In the genomic region with DNA sequence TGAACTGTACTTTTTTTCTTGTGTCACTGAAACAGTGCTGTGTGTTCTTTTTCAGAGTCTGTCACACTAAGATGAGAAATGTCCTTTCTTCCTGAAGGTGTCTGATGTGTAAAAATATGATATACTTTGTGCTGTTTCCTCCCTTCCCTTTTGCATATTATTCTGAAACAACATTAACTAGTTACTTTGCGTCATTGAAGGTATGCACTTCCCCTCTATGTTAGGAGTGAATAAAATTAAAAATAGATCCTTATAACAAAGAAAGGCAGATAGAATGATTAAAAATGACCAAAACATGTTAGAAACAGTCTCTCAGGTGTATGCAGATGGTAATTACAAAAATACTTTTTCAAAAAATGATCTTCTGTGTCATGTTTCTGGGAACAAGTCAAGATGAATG, we compare ENCODE assay signal across 11 cellular contexts. TPM values are rescaled to one million over a fixed set of nuclear protein-coding genes. Genes with fewer than 3 reads are reported as not detected.
DNase-seq lines count a peak whose midpoint lies in the region; ATAC-seq, FAIRE-seq and TF ChIP-seq lines count a peak whose summit lies in the region.
"Had no signal": no experiment of that assay in that cellular context is flagged by ENCODE, and none has a peak within 500 bp of the region (broad histone marks: within the 10 kb centered on the region; RNA-seq: fewer than 3 reads in every experiment).

No MANE protein-coding gene starts in this region.

- no peaks in the 10 kb centered on the region for H3F3A ChIP-seq in GM23338 (replicated peaks; ENCODE audit: low read depth)
- peaks cover 24% of the 10 kb centered on the region for H3F3A ChIP-seq in SU-DHL-6 (ENCODE audit: insufficient read depth)

- FAIRE-seq in islet of Langerhans (lab: Jason Lieb, UNC) = peak; percentile 30

- H3K4me1 ChIP-seq in GM23338 (ENCODE audit: insufficient read depth) = peaks cover 21% of the 10 kb centered on the region

- H4K20me1 ChIP-seq in GM23338 (replicated peaks; ENCODE audit: insufficient read depth) (peaks cover 20% of the 10 kb centered on the region), SU-DHL-6 (ENCODE audit: low read depth, low read length) (no peaks in the 10 kb centered on the region)

- peak overlapping the region; percentile 95 for H3K4me2 ChIP-seq in GM23338
- H3K4me2 ChIP-seq in SU-DHL-6 (ENCODE audit: low read depth, low read length, poor library complexity, severe bottlenecking) = peak overlapping the region; percentile 76

- H3K79me2 ChIP-seq in GM23338 (replicated peaks; ENCODE audit: insufficient read depth) = peaks cover 35% of the 10 kb centered on the region
- H3K79me2 ChIP-seq in SU-DHL-6 (ENCODE audit: insufficient read depth, low read length) = peaks cover 74% of the 10 kb centered on the region

- peaks cover 30% of the 10 kb centered on the region for H3K36me3 Mint-ChIP-seq in GM23338 (ENCODE audit: low read depth)
- peaks cover 26 to 33% of the 10 kb centered on the region in 2 donors for H3K36me3 Mint-ChIP-seq in stimulated activated naive B cell treated with anti-CD40 and anti-IgM and Interleukin-4, amounts not matched to agents 10 μg/mL and 1 μg/mL and 100 μg/mL, for 72 hours

- H3K9me3 ChIP-seq in SU-DHL-6 (ENCODE audit: insufficient read depth, low read length) = no peaks in the 10 kb centered on the region
- H3K9me3 ChIP-seq: SJSA1 had no signal

- peak overlapping the region; percentile 87 for H3K9ac ChIP-seq in SU-DHL-6 (ENCODE audit: low read length)

- H3K27me3 ChIP-seq in GM23338 (ENCODE audit: insufficient read depth) (no peaks in the 10 kb centered on the region), SU-DHL-6 (ENCODE audit: low read length) (no peaks in the 10 kb centered on the region)
- H3K27me3 ChIP-seq: SJSA1 had no signal

- H3K27me3 Mint-ChIP-seq in GM23338 (ENCODE audit: insufficient read depth, low read depth, poor library complexity) = peaks cover 7% of the 10 kb centered on the region
- no peaks in the 10 kb centered on the region for H3K27me3 Mint-ChIP-seq in stimulated activated naive B cell treated with anti-CD40 and anti-IgM and Interleukin-4, amounts not matched to agents 10 μg/mL and 1 μg/mL and 100 μg/mL, for 72 hours
- H3K27me3 Mint-ChIP-seq: activated T-helper 17 cell treated with anti-CD3 and anti-CD28 coated beads, Interleukin-2, amount 50 U/mL, for 72 hours had no signal

- no peak overlapping the region for H3K27ac Mint-ChIP-seq in GM23338
- no peak overlapping the region for H3K27ac Mint-ChIP-seq in stimulated activated naive B cell treated with anti-CD40 and anti-IgM and Interleukin-4, amounts not matched to agents 10 μg/mL and 1 μg/mL and 100 μg/mL, for 72 hours
- H3K27ac Mint-ChIP-seq: activated T-helper 17 cell treated with anti-CD3 and anti-CD28 coated beads, Interleukin-2, amount 50 U/mL, for 72 hours had no signal

- ATAC-seq in GM23338 (no peak), GM18873 (IDR thresholded peaks at IDR 0.05; ENCODE audit: low FRiP score, unreplicated experiment) (no peak), GM21528 (IDR thresholded peaks at IDR 0.05; ENCODE audit: low FRiP score, unreplicated experiment) (no peak)
- ATAC-seq in stimulated activated naive B cell treated with anti-CD40 and anti-IgM and Interleukin-4, amounts not matched to agents 10 μg/mL and 1 μg/mL and 100 μg/mL, for 72 hours (replicated peaks) = peak; percentile 7 to 10
- ATAC-seq: activated T-helper 17 cell treated with anti-CD3 and anti-CD28 coated beads, Interleukin-2, amount 50 U/mL, for 72 hours had no signal

- TF ChIP-seq CTCF in GM23338 (conservative IDR thresholded peaks at IDR 0.05; ENCODE audit: low read depth in 2 of 2) = no peak
- no peak for TF ChIP-seq CTCF in SU-DHL-6 (IDR thresholded peaks at IDR 0.05; ENCODE audit: insufficient read depth, low read length, poor library complexity, severe bottlenecking)

- H2AFZ ChIP-seq in GM23338 = no peak overlapping the region
- no peak overlapping the region for H2AFZ ChIP-seq in SU-DHL-6 (ENCODE audit: low read depth, low read length, severe bottlenecking)

- 0 out of 2 replicates have a peak overlapping the region, but pooled peaks have one; percentile 7 for H3K27ac ChIP-seq in GM23338 (ENCODE audit: low read depth)
- peak overlapping the region; percentile 76 for H3K27ac ChIP-seq in SU-DHL-6 (ENCODE audit: low read depth, low read length)
- no peak overlapping the region for H3K27ac ChIP-seq in substantia nigra (ENCODE audit: low read depth, low read length, poor library complexity, severe bottlenecking)

- no peaks in the 10 kb centered on the region for H3K9me2 ChIP-seq in GM23338 (ENCODE audit: insufficient read depth)
- no peaks in the 10 kb centered on the region for H3K9me2 ChIP-seq in SU-DHL-6 (replicated peaks; ENCODE audit: insufficient read depth, low read length)

- no peak for DNase-seq in GM23338 (ENCODE audit: low spot score)
- no peak for DNase-seq in stimulated activated naive B cell treated with anti-CD40 and anti-IgM and Interleukin-4, amounts not matched to agents 10 μg/mL and 1 μg/mL and 100 μg/mL, for 72 hours
- DNase-seq in substantia nigra (lab: John Stamatoyannopoulos, UW) = no peak
- no peak for DNase-seq in stimulated activated CD4-positive, alpha-beta T cell treated with anti-CD3 and anti-CD28 coated beads, Interleukin-12 subunit alpha, Interleukin-12 subunit beta, amount 100 ng/mL, for 4 hours
- DNase-seq: NCI-H1417 treated with DMSO at 0.1 percent for 48 hours had no signal

- H3K9me3 Mint-ChIP-seq in GM23338 = no peaks in the 10 kb centered on the region
- H3K9me3 Mint-ChIP-seq in stimulated activated naive B cell treated with anti-CD40 and anti-IgM and Interleukin-4, amounts not matched to agents 10 μg/mL and 1 μg/mL and 100 μg/mL, for 72 hours = peaks cover 0 to 1% of the 10 kb centered on the region in 2 donors
- H3K9me3 Mint-ChIP-seq: activated T-helper 17 cell treated with anti-CD3 and anti-CD28 coated beads, Interleukin-2, amount 50 U/mL, for 72 hours had no signal

- peaks cover 12% of the 10 kb centered on the region for H3K4me1 Mint-ChIP-seq in GM23338
- peaks cover 26 to 53% of the 10 kb centered on the region in 2 donors for H3K4me1 Mint-ChIP-seq in stimulated activated naive B cell treated with anti-CD40 and anti-IgM and Interleukin-4, amounts not matched to agents 10 μg/mL and 1 μg/mL and 100 μg/mL, for 72 hours

- H3K36me3 ChIP-seq in GM23338 (ENCODE audit: insufficient read depth) (peaks cover 17% of the 10 kb centered on the region; the same call in 1 of the 2 replicates), SU-DHL-6 (ENCODE audit: low read length) (peaks cover 7% of the 10 kb centered on the region)

- H3K4me3 Mint-ChIP-seq in GM23338 = no peak overlapping the region
- H3K4me3 Mint-ChIP-seq in stimulated activated naive B cell treated with anti-CD40 and anti-IgM and Interleukin-4, amounts not matched to agents 10 μg/mL and 1 μg/mL and 100 μg/mL, for 72 hours = no peak overlapping the region
- H3K4me3 Mint-ChIP-seq: activated T-helper 17 cell treated with anti-CD3 and anti-CD28 coated beads, Interleukin-2, amount 50 U/mL, for 72 hours had no signal

- H3K4me3 ChIP-seq in GM23338 (peak overlapping the region; percentile 84), SU-DHL-6 (ENCODE audit: insufficient read depth, low read length, poor library complexity, severe bottlenecking) (peak overlapping the region; percentile 90)

TF ChIP-seq in GM23338, 12 proteins besides CTCF, POLR2A, EP300 and RAD21 (continues in another document):
- TF ChIP-seq ETS1 (IDR thresholded peaks at IDR 0.05) = no peak
- no peak for TF ChIP-seq EZH2 (IDR thresholded peaks at IDR 0.05; ENCODE audit: low read depth, unreplicated experiment)
- no peak for TF ChIP-seq ZNF114 (CRISPR knock-in tag; IDR thresholded peaks at IDR 0.05)

RNA-seq across cellular contexts. Expression of gene RAB30, which starts 1.6 kb away (rescaled TPM):
- total RNA-seq in GM23338 (2014; rRNA removed; shearing (Covaris generic)) = 4.5 and 6.6 TPM in 2 replicates
- polyA plus RNA-seq in GM23338 (2016; fragmentation: Nextera tagmentation; extraction: Ambion mirVana) = 2.6 and 3.3 TPM in 2 replicates

Comparison
In these comparisons a context has a peak if more than half of its experiments do, and no peak if none do; other contexts are left out.
1. ATAC-seq: peak in stimulated activated naive B cell treated with anti-CD40 and anti-IgM and Interleukin-4, amounts not matched to agents 10 μg/mL and 1 μg/mL and 100 μg/mL, for 72 hours (2 of 2); none in GM23338 (single experiment), GM18873 (single experiment) and GM21528 (single experiment).